In the genomic region with DNA sequence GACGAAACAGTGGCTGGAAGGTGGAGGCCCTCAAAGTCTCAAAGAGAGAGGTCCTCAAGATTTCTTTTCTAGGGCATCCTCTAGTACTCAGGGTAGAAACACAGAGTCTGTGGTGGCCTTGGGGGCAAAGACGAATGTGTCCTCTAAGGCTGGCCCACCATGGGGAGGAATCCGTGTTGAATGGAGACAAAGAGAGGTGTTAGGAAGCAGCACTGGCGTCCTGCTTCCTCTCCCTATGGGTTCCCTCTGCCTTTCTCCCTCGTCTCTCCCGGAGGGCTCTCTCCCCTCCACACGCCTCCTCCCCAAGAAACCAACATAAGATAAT, we compare ENCODE assay signal across 9 cellular contexts.
DNase-seq lines count a peak whose midpoint lies in the region; ATAC-seq and TF ChIP-seq lines count a peak whose summit lies in the region.
"Had no signal": no experiment of that assay in that cellular context is flagged by ENCODE, and none has a peak within 500 bp of the region (broad histone marks: within the 10 kb centered on the region; RNA-seq: fewer than 3 reads in every experiment).

No MANE protein-coding gene starts in this region.

- H3K27me3 ChIP-seq in aorta (ENCODE audit: control insufficient read depth in 1 of 2, insufficient read depth in 2 of 2, low read length in 1 of 2), result no peaks in the 10 kb centered on the region

- WGBS in lower leg skin, 2 donors, result 52 to 61% methylated on average over 7 of the region's 7 CpGs
- WGBS in aorta, 2 donors, result 49 to 52% methylated on average over 7 of the region's 7 CpGs

- peaks cover 0 to 3% of the 10 kb centered on the region in 2 donors for H3K4me1 ChIP-seq in aorta (ENCODE audit: control insufficient read depth in 1 of 2, insufficient read depth in 2 of 2, low read length in 2 of 2)

- no peaks in the 10 kb centered on the region for H3K9me3 ChIP-seq in aorta (ENCODE audit: control insufficient read depth, low read length)

- no peak for TF ChIP-seq POLR2A in lower leg skin (IDR thresholded peaks at IDR 0.05)

- TF ChIP-seq CTCF in astrocyte of the spinal cord (IDR thresholded peaks at IDR 0.05; ENCODE audit: low read depth, low read length) (no peak), lower leg skin (IDR thresholded peaks at IDR 0.05) (no peak)

- peak overlapping the region in 1 of 2 donors; percentile 59 for H3K27ac ChIP-seq in aorta (ENCODE audit: low read depth in 1 of 2, low read length in 2 of 2)

- ATAC-seq in HG02943 (IDR thresholded peaks at IDR 0.05; ENCODE audit: low read depth, unreplicated experiment), result peak; percentile 19
- ATAC-seq in aorta (ENCODE audit: low FRiP score), result peak; percentile 6
- ATAC-seq: K562 had no signal

- peak; percentile 26 for DNase-seq in astrocyte of the spinal cord (ENCODE audit: low read depth, low spot score)
- no peak for DNase-seq in lower leg skin (ENCODE audit: low spot score in 2 of 2)
- DNase-seq in aorta, result no peak
- no peak for DNase-seq in AG08396 (ENCODE audit: low spot score)
- no peak for DNase-seq in NOMO-1 treated with DMSO at 0.1 percent for 48 hours (lab: John Stamatoyannopoulos, UW; ENCODE audit: unreplicated experiment)
- no peak for DNase-seq in activated CD4-positive, alpha-beta T cell treated with anti-CD3 and anti-CD28 coated beads for 48 hours

- in situ Hi-C loops in astrocyte of the spinal cord (cut with HindIII; ENCODE audit: low sequenced_read_pairs), result no loop called here

- H3K4me3 ChIP-seq in GM08714 (ENCODE audit: low read length), result peak overlapping the region; percentile 61; the same call in 1 of the 2 replicates
- peak overlapping the region; percentile 37 for H3K4me3 ChIP-seq in astrocyte of the spinal cord (ENCODE audit: low read depth, low read length)
- H3K4me3 ChIP-seq in lower leg skin (ENCODE audit: low read depth, poor library complexity, severe bottlenecking), result peak overlapping the region; percentile 27
- peak overlapping the region in 1 of 2 donors; percentile 64 for H3K4me3 ChIP-seq in aorta (ENCODE audit: low read length in 2 of 2)
- H3K4me3 ChIP-seq: K562 had no signal

- intact Hi-C loops in lower leg skin (cut with DNase I; ENCODE audit: low total_unique reads) (no loop called here), aorta (cut with DNase I) (loop anchor here (5.0 to 10.0 kb wide), 5 partner anchors 40 to 380 kb away; a partner anchor contains a TSS)

- no peaks in the 10 kb centered on the region for H3K36me3 ChIP-seq in aorta (ENCODE audit: control insufficient read depth in 1 of 2, insufficient read depth in 2 of 2, low read length in 1 of 2)
